Comparison of ENCODE assay signal across 9 cellular contexts in the genomic region with DNA sequence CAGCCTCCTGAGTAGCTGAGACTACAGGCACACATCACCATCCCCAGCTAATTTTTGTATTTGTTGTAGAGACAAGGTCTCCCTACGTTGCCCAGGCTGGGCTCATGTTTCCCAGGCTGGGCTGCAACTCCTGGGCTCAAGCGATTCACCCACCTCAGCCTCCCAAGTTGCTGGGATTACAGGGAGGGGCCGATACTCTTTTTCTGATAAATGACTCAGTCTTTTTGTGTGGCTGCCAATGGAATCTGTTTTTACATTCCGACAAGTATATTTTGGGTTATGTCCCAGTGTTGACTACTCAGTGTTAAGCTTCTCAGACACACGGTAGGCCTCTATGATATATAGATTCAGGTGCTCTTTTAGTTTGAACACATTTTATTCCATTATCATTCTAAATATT. TPM values are rescaled to one million over a fixed set of nuclear protein-coding genes. Genes with fewer than 3 reads are reported as not detected.
DNase-seq lines count a peak whose midpoint lies in the region; ATAC-seq and TF ChIP-seq lines count a peak whose summit lies in the region.
"Had no signal": no experiment of that assay in that cellular context is flagged by ENCODE, and none has a peak within 500 bp of the region (broad histone marks: within the 10 kb centered on the region; RNA-seq: fewer than 3 reads in every experiment).

No MANE protein-coding gene starts in this region.

- 5 to 18% (median 12%) methylated on average over 5 of the region's 5 CpGs for WGBS in heart left ventricle, 4 donors
- 32 to 71% methylated on average over 5 of the region's 5 CpGs for WGBS in lung, 2 donors

- no peaks in the 10 kb centered on the region for H3K9me3 ChIP-seq in heart left ventricle
- H3K9me3 ChIP-seq in lung (ENCODE audit: control insufficient read depth in 2 of 2, insufficient read depth in 1 of 2, low read length in 1 of 2), result no peaks in the 10 kb centered on the region

- no peak overlapping the region for H3K4me3 Mint-ChIP-seq in MCF 10A (ENCODE audit: unreplicated experiment)

- DNase-seq in heart left ventricle (peak in 3 of 5 donors; percentile 38 to 59 (median 40)), cardiac septum (ENCODE audit: low spot score) (no peak), MCF 10A (ENCODE audit: unreplicated experiment) (peak; percentile 94), lung (ENCODE audit: low spot score) (no peak), NCI-H446 treated with DMSO at 0.1 percent for 48 hours (lab: John Stamatoyannopoulos, UW) (no peak), NAMALWA (ENCODE audit: low spot score) (no peak), NCI-H146 (lab: John Stamatoyannopoulos, UW) (no peak)
- DNase-seq: KBM-7 had no signal

- H3K27me3 Mint-ChIP-seq in MCF 10A (ENCODE audit: insufficient read depth, unreplicated experiment), result peaks cover 81% of the 10 kb centered on the region

- H3K9me3 Mint-ChIP-seq in MCF 10A (ENCODE audit: unreplicated experiment), result no peaks in the 10 kb centered on the region

- peaks cover 14% of the 10 kb centered on the region for H3K4me1 Mint-ChIP-seq in MCF 10A (ENCODE audit: insufficient read depth, unreplicated experiment)

- intact Hi-C loops in heart left ventricle (cut with DNase I) (loop anchor here in 8 of 10 donors (2.0 to 10.0 kb wide), 9 partner anchors 26 to 224 kb away; a partner anchor contains a TSS), cardiac septum (cut with DNase I) (loop anchor here (2.0 kb wide), 1 partner anchor 32 kb away; no protein-coding TSS in a partner anchor), MCF 10A (cut with micrococcal nuclease) (loop anchor here (10.0 kb wide), 2 partner anchors 70 to 430 kb away; a partner anchor contains a TSS)

- no TSS peak for BruUV-seq in MCF 10A (replicated peaks; lab: Mats Ljungman, UMichigan)

- H3K36me3 Mint-ChIP-seq in MCF 10A (ENCODE audit: insufficient read depth, unreplicated experiment), result no peaks in the 10 kb centered on the region

- TF ChIP-seq POLR2A in heart left ventricle (IDR thresholded peaks at IDR 0.05), result no peak

- H3K4me3 ChIP-seq in heart left ventricle, result no peak overlapping the region
- no peak overlapping the region for H3K4me3 ChIP-seq in lung

- CTCF ChIA-PET in MCF 10A (lab: Yijun Ruan, JAX), result interaction anchor here (0.6 to 11.1 kb wide), 6 partner anchors 91 to 1145 kb away, joined by 3 to 394 read pairs (median 4); a partner anchor contains a TSS

- no peaks in the 10 kb centered on the region for H3K27me3 ChIP-seq in heart left ventricle
- no peaks in the 10 kb centered on the region for H3K27me3 ChIP-seq in lung (ENCODE audit: control insufficient read depth, insufficient read depth)

- TF ChIP-seq CTCF in heart left ventricle (IDR thresholded peaks at IDR 0.05) (no peak), MCF 10A (IDR thresholded peaks at IDR 0.05; ENCODE audit: unreplicated experiment) (no peak), lung (IDR thresholded peaks at IDR 0.05; ENCODE audit: control extremely low read depth, extremely low read depth) (no peak)

- POLR2A ChIA-PET in MCF 10A (lab: Yijun Ruan, JAX), result interaction anchor here (0.8 to 2.7 kb wide), 6 partner anchors 53 to 223 kb away, joined by 3 to 16 read pairs (median 4); a partner anchor contains a TSS

- H3K4me1 ChIP-seq in heart left ventricle (peaks cover 0 to 40% (median 31%) of the 10 kb centered on the region in 12 donors), lung (ENCODE audit: control insufficient read depth in 2 of 2, insufficient read depth in 2 of 2, low read length in 2 of 2) (peaks cover 4 to 16% of the 10 kb centered on the region in 2 donors)

- H3K36me3 ChIP-seq in heart left ventricle (no peaks in the 10 kb centered on the region), lung (ENCODE audit: control insufficient read depth in 2 of 2, insufficient read depth in 2 of 2, low read length in 2 of 2) (no peaks in the 10 kb centered on the region)

- H3K27ac ChIP-seq in heart left ventricle (peak overlapping the region; percentile 49 to 87 (median 78)), lung (ENCODE audit: low read depth in 1 of 2, low read length in 1 of 2) (peak overlapping the region; percentile 9 to 68)

- H3K27ac Mint-ChIP-seq in MCF 10A (ENCODE audit: low read depth, unreplicated experiment), result peak overlapping the region; percentile 65

- ATAC-seq in heart left ventricle, result peak; percentile 52 to 77 (median 70)
- ATAC-seq in lung (ENCODE audit: insufficient read depth, low FRiP score), result no peak
- ATAC-seq in HG03039 (IDR thresholded peaks at IDR 0.05; ENCODE audit: unreplicated experiment), result no peak

RNA-seq across cellular contexts. Expression of a gene that starts 58.1 kb away (rescaled TPM):
- 10 to 100 TPM; 15.3 to 46.0 (median 17.5) TPM for total RNA-seq in heart left ventricle
- 1 to 10 TPM; 6.4 to 7.8 TPM for polyA plus RNA-seq in heart left ventricle
- total RNA-seq in cardiac septum, result 23.0 TPM
- not detected in 2 replicates for total RNA-seq in MCF 10A (2022)
- total RNA-seq in lung, result 10 to 100 TPM; 22.7 to 66.0 TPM
- polyA plus RNA-seq in lung, result 10 to 100 TPM; 12.1 to 13.0 TPM

Comparison
In these comparisons a context has a peak if more than half of its experiments do, and no peak if none do; other contexts are left out.
1. DNase-seq: peak in heart left ventricle (3 of 5) and MCF 10A (single experiment); none in cardiac septum (single experiment), lung (single experiment), NCI-H446 treated with DMSO at 0.1 percent for 48 hours (single experiment), NAMALWA (single experiment) and NCI-H146 (single experiment).
2. ATAC-seq: peak in heart left ventricle (4 of 4); none in lung (single experiment) and HG03039 (single experiment).
3. RNA of a gene that starts 58.1 kb away (total RNA-seq): 22.7 to 66.0 TPM in lung, 23.0 TPM in cardiac septum (single experiment) and 15.3 to 46.0 TPM in heart left ventricle; not detected in MCF 10A; every median in the first group is over 10 times any median in the second.